ENCODE assay signal across 25 cellular contexts in genomic region chr3:2504912-2505311, GRCh38.
"Had no signal": no experiment of that assay in that cellular context is flagged by ENCODE, and none has a peak within 500 bp of the region (broad histone marks: within the 10 kb centered on the region; RNA-seq: fewer than 3 reads in every experiment).

No MANE protein-coding gene starts in this region.

- H3K4me2 ChIP-seq: neural progenitor cell had no signal

- H3K9ac ChIP-seq: neural progenitor cell, parathyroid adenoma had no signal

- H3K4me3 ChIP-seq: neural progenitor cell, ovary, right atrium auricular region, right lobe of liver, sigmoid colon, stomach, thoracic aorta, thyroid gland, transverse colon, upper lobe of right lung, uterus had no signal

- H3K36me3 ChIP-seq: neural progenitor cell, ovary, right atrium auricular region, right lobe of liver, sigmoid colon, stomach, thoracic aorta, thyroid gland, transverse colon, upper lobe of right lung, uterus had no signal

- ATAC-seq: natural killer cell; right lobe of liver; stimulated activated effector memory CD8-positive, alpha-beta T cell treated with anti-CD3 and anti-CD28 coated beads, Interleukin-12 subunit alpha, Interleukin-12 subunit beta, amount 100 ng/mL, for 72 hours; stimulated activated naive B cell treated with anti-CD40 and anti-IgM and Interleukin-4, amounts not matched to agents 10 μg/mL and 1 μg/mL and 100 μg/mL, for 72 hours; upper lobe of right lung had no signal

- H3K27ac ChIP-seq: neural progenitor cell, ovary, parathyroid adenoma, right atrium auricular region, right lobe of liver, sigmoid colon, stomach, thoracic aorta, thyroid gland, transverse colon, upper lobe of right lung, uterus had no signal

- FAIRE-seq: small intestine had no signal

- DNase-seq: naive B cell; natural killer cell; occipital lobe; ovary; posterior cingulate gyrus; retina; right lobe of liver; sigmoid colon; small intestine; stimulated activated CD4-positive, alpha-beta T cell treated with anti-CD3 and anti-CD28 coated beads, Interleukin-15, amount 100 ng/mL, for 24 hours; stimulated activated CD4-positive, alpha-beta T cell treated with anti-CD3 and anti-CD28 coated beads, Interleukin-2, amount 100 ng/mL, for 24 hours; stimulated activated CD4-positive, alpha-beta T cell treated with anti-CD3 and anti-CD28 coated beads, Interleukin-2, amount 100 ng/mL, for 48 hours; stimulated activated CD4-positive, alpha-beta T cell treated with anti-CD3 and anti-CD28 coated beads, Interleukin-4, amount 100 ng/mL, for 24 hours; stimulated activated naive B cell treated with anti-CD40 and anti-IgM and Interleukin-4, amounts not matched to agents 10 μg/mL and 1 μg/mL and 100 μg/mL, for 72 hours; stimulated activated naive CD4-positive, alpha-beta T cell treated with Interleukin-2 at 50 U/mL for 16 hours; stomach; thyroid gland; transverse colon; upper lobe of right lung; uterus had no signal

- H3K4me1 ChIP-seq: neural progenitor cell, parathyroid adenoma, right atrium auricular region, right lobe of liver, sigmoid colon, stomach, thyroid gland, transverse colon, upper lobe of right lung, uterus had no signal

- H3K79me2 ChIP-seq: parathyroid adenoma had no signal

- H3K9me3 ChIP-seq: ovary, right atrium auricular region, right lobe of liver, sigmoid colon, thoracic aorta, thyroid gland, transverse colon, upper lobe of right lung, uterus had no signal

- H3K27me3 ChIP-seq: neural progenitor cell, ovary, right atrium auricular region, right lobe of liver, stomach, thyroid gland, transverse colon, upper lobe of right lung, uterus had no signal

- H2AFZ ChIP-seq: neural progenitor cell, parathyroid adenoma had no signal
